Comparison of ENCODE assay signal across 12 cellular contexts in the genomic region with DNA sequence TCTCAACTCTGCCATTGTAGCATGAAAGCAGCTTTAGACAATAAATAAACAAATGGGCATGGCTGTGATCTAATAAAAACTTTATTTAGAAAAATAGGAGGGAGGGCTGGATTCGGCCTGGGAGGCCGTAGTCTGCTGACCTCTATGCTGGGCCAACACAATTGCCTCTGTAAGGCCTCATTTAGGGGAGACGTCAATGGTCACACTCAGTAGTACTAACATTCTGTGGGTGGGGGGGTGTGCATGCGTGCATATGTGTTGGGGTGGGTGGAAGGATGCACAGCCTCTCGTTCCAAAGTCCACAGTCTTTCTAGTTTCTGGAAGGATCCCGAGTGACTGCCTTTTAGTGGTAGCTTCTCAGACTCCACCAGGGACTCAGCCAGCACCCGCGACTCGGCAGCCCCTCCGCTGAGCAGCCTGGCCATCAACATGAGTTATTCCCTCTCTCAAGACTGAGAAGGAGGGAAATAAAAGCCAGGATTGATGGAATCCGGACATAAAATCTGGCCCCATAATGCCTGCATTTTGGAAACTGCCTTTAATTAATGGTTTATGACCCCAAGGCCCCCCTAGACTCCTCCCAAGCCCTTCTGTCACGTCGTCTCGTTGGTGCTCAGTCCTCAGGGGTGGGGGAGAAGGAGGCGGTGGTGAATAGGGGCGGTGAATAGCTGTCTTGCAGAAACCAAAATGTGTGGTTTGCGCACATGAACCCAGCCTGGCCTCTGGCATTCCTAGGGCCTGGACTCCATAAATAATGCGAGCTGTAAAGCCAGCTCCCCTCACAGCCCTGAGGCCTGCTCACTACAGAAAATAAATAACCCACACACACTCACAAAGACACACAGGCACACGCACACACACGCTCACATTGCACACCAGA.
A peak's percentile ranks its signal among the peaks of the same experiment; 100 is the strongest.
DNase-seq lines count a peak whose midpoint lies in the region; ATAC-seq, FAIRE-seq and TF ChIP-seq lines count a peak whose summit lies in the region.
"Had no signal": no experiment of that assay in that cellular context is flagged by ENCODE, and none has a peak within 500 bp of the region (broad histone marks: within the 10 kb centered on the region; RNA-seq: fewer than 3 reads in every experiment).

No MANE protein-coding gene starts in this region.

- H3K4me1 Mint-ChIP-seq in endothelial cell (ENCODE audit: unreplicated experiment) (peaks cover 35% of the 10 kb centered on the region), mesothelial cell of epicardium (peaks cover 84% of the 10 kb centered on the region)

- H3K27ac Mint-ChIP-seq in endothelial cell (ENCODE audit: unreplicated experiment) (peak overlapping the region; percentile 100), mesothelial cell of epicardium (peak overlapping the region; percentile 96)
- H3K27ac Mint-ChIP-seq: stimulated activated memory B cell treated with anti-CD40 and anti-IgM and Interleukin-4, amounts not matched to agents 10 μg/mL and 1 μg/mL and 100 μg/mL, for 72 hours had no signal

- no peak for DNase-seq in NT2/D1 (ENCODE audit: low read depth, low spot score)
- DNase-seq in endothelial cell (ENCODE audit: low spot score), result no peak
- DNase-seq in mesothelial cell of epicardium (ENCODE audit: low spot score in 2 of 2, unreplicated experiment in 2 of 2), result peak in 1 of 2 experiments; percentile 54
- DNase-seq in tibial artery, result no peak
- no peak for DNase-seq in small intestine
- no peak for DNase-seq in D341Med (ENCODE audit: low spot score)
- DNase-seq: activated CD8-positive, alpha-beta memory T cell treated with anti-CD3 and anti-CD28 coated beads, Interleukin-2, amount 50 U/mL, for 4 hours; NCI-H2029; stimulated activated CD4-positive, alpha-beta T cell treated with anti-CD3 and anti-CD28 coated beads, Interleukin-4, amount 100 ng/mL, for 1 hour had no signal

- H3K4me3 Mint-ChIP-seq in endothelial cell (ENCODE audit: unreplicated experiment) (no peak overlapping the region), mesothelial cell of epicardium (peak overlapping the region; percentile 38)
- H3K4me3 Mint-ChIP-seq: stimulated activated memory B cell treated with anti-CD40 and anti-IgM and Interleukin-4, amounts not matched to agents 10 μg/mL and 1 μg/mL and 100 μg/mL, for 72 hours had no signal

- H3K4me1 ChIP-seq in NT2/D1 (ENCODE audit: insufficient read depth, insufficient read length) (peaks cover 5% of the 10 kb centered on the region), tibial artery (peaks cover 0 to 27% (median 17%) of the 10 kb centered on the region in 4 donors), small intestine (ENCODE audit: control insufficient read depth in 2 of 2, insufficient read depth in 1 of 2, low read depth in 1 of 2, low read length in 1 of 2) (no peaks in the 10 kb centered on the region)

- H3K9me3 Mint-ChIP-seq in endothelial cell (ENCODE audit: unreplicated experiment) (no peaks in the 10 kb centered on the region), mesothelial cell of epicardium (no peaks in the 10 kb centered on the region)
- H3K9me3 Mint-ChIP-seq: stimulated activated memory B cell treated with anti-CD40 and anti-IgM and Interleukin-4, amounts not matched to agents 10 μg/mL and 1 μg/mL and 100 μg/mL, for 72 hours had no signal

- intact Hi-C loops in tibial artery (cut with DNase I; ENCODE audit: low total_unique reads), result no loop called here

- 56 to 77% (median 71%) methylated on average over 20 of the region's 20 CpGs for WGBS in small intestine, 3 donors

- TF ChIP-seq CTCF in endothelial cell (IDR thresholded peaks at IDR 0.05; ENCODE audit: unreplicated experiment), result no peak
- TF ChIP-seq CTCF in mesothelial cell of epicardium (IDR thresholded peaks at IDR 0.05; ENCODE audit: unreplicated experiment), result no peak
- TF ChIP-seq CTCF in tibial artery (IDR thresholded peaks at IDR 0.05), result no peak

- FAIRE-seq in small intestine (lab: Jason Lieb, UNC), result no peak

- H3K36me3 ChIP-seq in NT2/D1 (ENCODE audit: insufficient read depth, insufficient read length, low read length), result no peaks in the 10 kb centered on the region
- H3K36me3 ChIP-seq in tibial artery, result no peaks in the 10 kb centered on the region
- no peaks in the 10 kb centered on the region for H3K36me3 ChIP-seq in small intestine (ENCODE audit: control insufficient read depth in 2 of 2, insufficient read depth in 2 of 2, low read length in 2 of 2)

- H3K27me3 Mint-ChIP-seq in endothelial cell (ENCODE audit: unreplicated experiment) (no peaks in the 10 kb centered on the region), mesothelial cell of epicardium (ENCODE audit: low read depth) (no peaks in the 10 kb centered on the region)
- H3K27me3 Mint-ChIP-seq: stimulated activated memory B cell treated with anti-CD40 and anti-IgM and Interleukin-4, amounts not matched to agents 10 μg/mL and 1 μg/mL and 100 μg/mL, for 72 hours had no signal

- H3K36me3 Mint-ChIP-seq in endothelial cell (ENCODE audit: low read depth, unreplicated experiment) (no peaks in the 10 kb centered on the region), mesothelial cell of epicardium (no peaks in the 10 kb centered on the region)
- H3K36me3 Mint-ChIP-seq: stimulated activated memory B cell treated with anti-CD40 and anti-IgM and Interleukin-4, amounts not matched to agents 10 μg/mL and 1 μg/mL and 100 μg/mL, for 72 hours had no signal

- ATAC-seq in HG02759 (IDR thresholded peaks at IDR 0.05; ENCODE audit: unreplicated experiment), result no peak
- no peak for ATAC-seq in GM18870 (IDR thresholded peaks at IDR 0.05; ENCODE audit: unreplicated experiment)
- ATAC-seq: stimulated activated memory B cell treated with anti-CD40 and anti-IgM and Interleukin-4, amounts not matched to agents 10 μg/mL and 1 μg/mL and 100 μg/mL, for 72 hours had no signal

- peak overlapping the region; percentile 21 for H3K9ac ChIP-seq in NT2/D1 (ENCODE audit: insufficient read length, low read depth)

- H3K9me3 ChIP-seq in NT2/D1 (ENCODE audit: insufficient read depth, low read length) (no peaks in the 10 kb centered on the region), tibial artery (no peaks in the 10 kb centered on the region), small intestine (ENCODE audit: control insufficient read depth, low read depth) (no peaks in the 10 kb centered on the region)

- H3K27me3 ChIP-seq in NT2/D1 (ENCODE audit: insufficient read depth, insufficient read length) (no peaks in the 10 kb centered on the region), tibial artery (no peaks in the 10 kb centered on the region), small intestine (ENCODE audit: control insufficient read depth in 2 of 2, insufficient read depth in 2 of 2, low read length in 2 of 2) (no peaks in the 10 kb centered on the region)

- H3K4me3 ChIP-seq in NT2/D1 (ENCODE audit: insufficient read length, low read depth) (no peak overlapping the region), tibial artery (no peak overlapping the region), small intestine (ENCODE audit: low read depth in 1 of 2, low read length in 2 of 2) (no peak overlapping the region)

- peak overlapping the region; percentile 65 to 68 for H3K27ac ChIP-seq in tibial artery
- H3K27ac ChIP-seq in small intestine (ENCODE audit: low read depth in 1 of 2, low read length in 1 of 2), result no peak overlapping the region

Comparison
In these comparisons a context has a peak if more than half of its experiments do, and no peak if none do; other contexts are left out.
1. H3K27ac ChIP-seq: peak in tibial artery (2 of 2); none in small intestine (0 of 2).